Comparison of ENCODE assay signal across 8 cellular contexts in genomic region chr5:52989781-52990530, GRCh38. TPM values are rescaled to one million over a fixed set of nuclear protein-coding genes. Genes with fewer than 3 reads are reported as not detected.
DNase-seq lines count a peak whose midpoint lies in the region; ATAC-seq and TF ChIP-seq lines count a peak whose summit lies in the region.

No MANE protein-coding gene starts in this region.

- peak overlapping the region; percentile 12 for H3K27ac ChIP-seq in brain microvascular endothelial cell
- peak overlapping the region; percentile 12 to 76 (median 44) for H3K27ac ChIP-seq in sigmoid colon

- H3K36me3 ChIP-seq in brain microvascular endothelial cell (replicated peaks) (peaks cover 10% of the 10 kb centered on the region), sigmoid colon (no peaks in the 10 kb centered on the region)

- ATAC-seq in HG02759 (IDR thresholded peaks at IDR 0.05; ENCODE audit: unreplicated experiment) = peak; percentile 18
- ATAC-seq in GM18517 (IDR thresholded peaks at IDR 0.05; ENCODE audit: unreplicated experiment) = no peak

- H3K27me3 ChIP-seq in brain microvascular endothelial cell (replicated peaks) = no peaks in the 10 kb centered on the region
- H3K27me3 ChIP-seq in sigmoid colon = peaks cover 0 to 7% (median 0%) of the 10 kb centered on the region in 3 donors

- intact Hi-C loops in sigmoid colon (cut with DNase I) = loop anchor here (5.0 kb wide), 1 partner anchor 43 kb away; no protein-coding TSS in a partner anchor

- peak overlapping the region; percentile 90 for H3K4me3 ChIP-seq in brain microvascular endothelial cell (ENCODE audit: low read depth, low read length)
- H3K4me3 ChIP-seq in iPS-18c (ENCODE audit: insufficient read depth, low read depth, low read length) = peak overlapping the region; percentile 75
- H3K4me3 ChIP-seq in sigmoid colon = peak overlapping the region; percentile 40 to 63 (median 54)

- peaks cover 0 to 21% (median 13%) of the 10 kb centered on the region in 4 donors for H3K4me1 ChIP-seq in sigmoid colon

- DNase-seq in ELF-1 (ENCODE audit: low read depth, low spot score) (peak; percentile 40), SK-N-DZ (ENCODE audit: low spot score) (peak; percentile 36), brain microvascular endothelial cell (peak; percentile 47), sigmoid colon (peak; percentile 70), DMS114 treated with DMSO at 0.1 percent for 48 hours (lab: John Stamatoyannopoulos, UW; ENCODE audit: unreplicated experiment) (no peak)

- TF ChIP-seq POLR2A in sigmoid colon (IDR thresholded peaks at IDR 0.05) = no peak

- TF ChIP-seq EP300 in sigmoid colon (IDR thresholded peaks at IDR 0.05) = no peak

- TF ChIP-seq CTCF in brain microvascular endothelial cell (IDR thresholded peaks at IDR 0.05; ENCODE audit: low read depth, low read length, missing control alignments) (peak; percentile 63), sigmoid colon (IDR thresholded peaks at IDR 0.05) (peak in 1 of 4 experiments; percentile 12)

- 2 to 4% methylated on average over 27 of the region's 27 CpGs for WGBS in sigmoid colon, 2 donors

- in situ Hi-C loops in brain microvascular endothelial cell (cut with HindIII; ENCODE audit: low pct_ligation_motif_present, low sequenced_read_pairs) = no loop called here

- H3K9me3 ChIP-seq in iPS-18c (ENCODE audit: control insufficient read depth, insufficient read depth, low read length) (no peaks in the 10 kb centered on the region), sigmoid colon (no peaks in the 10 kb centered on the region)

RNA-seq across cellular contexts. Expression of gene ITGA2, which starts 0.8 kb away (rescaled TPM):
- polyA plus RNA-seq in SK-N-DZ (2014; cell fraction: cytosol; rRNA removed) = 0.17 and 0.46 TPM in 2 replicates
- polyA plus RNA-seq in SK-N-DZ (2014; cell fraction: nucleus; rRNA removed) = 0.24 and 0.35 TPM in 2 replicates
- 1 to 10 TPM in 3 of 4 donors, under 1 TPM in 1; 0.99 to 1.9 (median 1.5) TPM for total RNA-seq in sigmoid colon
- polyA plus RNA-seq in sigmoid colon = 1 to 10 TPM in 1 of 3 donors, under 1 TPM in 2; 0.60 to 4.9 (median 0.69) TPM
